In the genomic region with DNA sequence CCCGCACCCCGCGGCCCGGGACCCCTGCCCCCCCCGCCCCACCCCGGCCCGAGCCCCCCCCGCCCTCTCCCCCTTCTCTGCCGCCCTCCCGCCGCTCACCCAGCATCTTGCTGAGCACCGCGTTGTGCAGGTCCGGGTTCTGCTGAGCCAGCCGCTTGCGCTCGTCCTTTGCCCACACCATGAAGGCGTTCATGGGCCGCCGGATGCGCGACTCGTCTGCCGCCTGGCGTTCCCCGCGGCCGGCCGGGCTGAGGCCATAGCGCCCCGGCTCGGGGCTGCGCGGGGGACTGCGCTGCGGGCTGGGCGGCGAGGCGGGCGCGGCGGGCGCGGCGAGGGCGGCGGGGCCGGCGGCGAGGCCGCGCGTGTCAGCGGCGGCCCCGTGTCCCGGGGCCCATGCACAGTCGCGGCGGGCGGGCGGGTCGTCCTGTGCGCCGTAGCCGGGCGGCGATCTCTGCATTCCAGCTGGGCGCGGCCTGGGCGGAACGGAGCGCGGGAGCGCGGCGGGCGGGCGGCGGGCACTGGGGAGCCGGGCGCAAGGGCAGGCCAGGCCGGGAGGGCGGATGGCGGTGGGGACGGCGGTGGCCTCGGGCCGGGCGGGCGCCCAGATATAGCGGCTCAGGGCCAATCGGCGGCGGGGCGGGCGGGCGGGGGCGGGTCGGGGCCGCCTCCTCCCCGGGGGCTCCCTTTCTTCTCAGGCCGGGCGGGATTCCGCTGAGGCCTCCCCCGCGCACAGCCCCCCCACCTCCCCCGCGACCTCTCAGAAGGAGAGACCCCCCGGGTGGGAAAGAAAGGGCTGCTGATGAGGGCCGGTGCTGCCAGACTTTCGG, we compare ENCODE assay signal across 8 cellular contexts. TPM values are rescaled to one million over a fixed set of nuclear protein-coding genes. Genes with fewer than 3 reads are reported as not detected.
DNase-seq lines count a peak whose midpoint lies in the region; ATAC-seq and TF ChIP-seq lines count a peak whose summit lies in the region.

SOX18 (minus strand) TSS at position 580 of the 827 bp plus-strand sequence; CDS start at position 457, 123 bp downstream.

- no peaks in the 10 kb centered on the region for H3K9me3 Mint-ChIP-seq in effector memory CD8-positive, alpha-beta T cell
- no peaks in the 10 kb centered on the region for H3K9me3 Mint-ChIP-seq in nephron progenitor cell

- peaks cover 46 to 79% of the 10 kb centered on the region in 2 donors for H3K27me3 Mint-ChIP-seq in effector memory CD8-positive, alpha-beta T cell
- H3K27me3 Mint-ChIP-seq in nephron progenitor cell (ENCODE audit: low read depth, poor library complexity) = peaks cover 71% of the 10 kb centered on the region

- DNase-seq in GM13977 (ENCODE audit: low spot score) (peak; percentile 74), RPMI7951 (ENCODE audit: low read depth) (peak; percentile 50), nephron progenitor cell (peak; percentile 69), DMS114 treated with DMSO at 0.1 percent for 48 hours (lab: John Stamatoyannopoulos, UW; ENCODE audit: unreplicated experiment) (no peak), COR-L47 (lab: John Stamatoyannopoulos, UW) (no peak), NCI-H2107 (lab: John Stamatoyannopoulos, UW) (no peak), C1 segment of cervical spinal cord (lab: John Stamatoyannopoulos, UW) (no peak)
- DNase-seq in effector memory CD8-positive, alpha-beta T cell = no peak

- no peak within 1 kb of the TSS for H3K27ac Mint-ChIP-seq in effector memory CD8-positive, alpha-beta T cell
- H3K27ac Mint-ChIP-seq in nephron progenitor cell = no peak within 1 kb of the TSS

- H3K4me1 Mint-ChIP-seq in effector memory CD8-positive, alpha-beta T cell (ENCODE audit: low read depth in 2 of 2) = peaks cover 9 to 17% of the 10 kb centered on the region in 2 donors
- peaks cover 35% of the 10 kb centered on the region for H3K4me1 Mint-ChIP-seq in nephron progenitor cell

- H3K4me3 Mint-ChIP-seq in effector memory CD8-positive, alpha-beta T cell = peak within 1 kb of the TSS; percentile 37 to 64
- peak within 1 kb of the TSS; percentile 54 for H3K4me3 Mint-ChIP-seq in nephron progenitor cell

- peak; percentile 69 for ATAC-seq in effector memory CD8-positive, alpha-beta T cell (replicated peaks)

- in situ Hi-C loops in GM13977 (cut with MboI; ENCODE audit: low pct_unique_long_range_greater_than_20kb, low sequenced_read_pairs, unreplicated experiment) = no loop called here

- no peak for TF ChIP-seq CTCF in GM13977 (IDR thresholded peaks at IDR 0.05; ENCODE audit: extremely low read depth, insufficient read depth, missing control alignments)
- TF ChIP-seq CTCF in nephron progenitor cell (IDR thresholded peaks at IDR 0.05) = no peak

- peaks cover 5% of the 10 kb centered on the region for H3K36me3 Mint-ChIP-seq in effector memory CD8-positive, alpha-beta T cell (ENCODE audit: insufficient read depth)
- no peaks in the 10 kb centered on the region for H3K36me3 Mint-ChIP-seq in nephron progenitor cell (ENCODE audit: low read depth)

RNA-seq across cellular contexts. Expression of gene SOX18, which starts in this region (rescaled TPM):
- total RNA-seq in RPMI7951 (2014; rRNA removed; shearing (Covaris generic)) = 0.12 and 0.20 TPM in 2 replicates

Comparison
In these comparisons a context has a peak if more than half of its experiments do, and no peak if none do; other contexts are left out.
1. Peak in DNase-seq in RPMI7951; RNA of the gene not detected or under 1 TPM.
2. DNase-seq: peak in GM13977 (single experiment) and nephron progenitor cell (single experiment); none in effector memory CD8-positive, alpha-beta T cell (0 of 3), DMS114 treated with DMSO at 0.1 percent for 48 hours (single experiment), COR-L47 (single experiment), NCI-H2107 (single experiment) and C1 segment of cervical spinal cord (0 of 14).